ENCODE assay signal across 8 cellular contexts in genomic region chr22:29031236-29031982, GRCh38. TPM values are rescaled to one million over a fixed set of nuclear protein-coding genes. Genes with fewer than 3 reads are reported as not detected.
DNase-seq lines count a peak whose midpoint lies in the region; ATAC-seq and TF ChIP-seq lines count a peak whose summit lies in the region.

No MANE protein-coding gene starts in this region.

- H3K27me3 Mint-ChIP-seq in T-cell, result peaks cover 40 to 41% of the 10 kb centered on the region in 2 donors
- H3K27me3 Mint-ChIP-seq in neural crest cell (ENCODE audit: low read depth), result no peaks in the 10 kb centered on the region

- H3K4me1 Mint-ChIP-seq in T-cell (peaks cover 13 to 17% (median 16%) of the 10 kb centered on the region in 3 donors), neural crest cell (peaks cover 58% of the 10 kb centered on the region)

- peak overlapping the region in 2 of 3 donors; percentile 18 to 76 for H3K4me3 Mint-ChIP-seq in T-cell
- peak overlapping the region; percentile 69 for H3K4me3 Mint-ChIP-seq in neural crest cell

- POLR2A ChIA-PET in T-cell (lab: Charles Lee), result interaction anchor here in 1 of 2 donors (0.5 kb wide), 1 partner anchor 117 kb away, joined by 3 read pairs; no protein-coding TSS in a partner anchor

- ATAC-seq in T-cell (replicated peaks in 1 of 4), result no peak

- CTCF ChIA-PET in T-cell (lab: Charles Lee), result interaction anchor here in 1 of 2 donors (0.7 kb wide), 1 partner anchor 1139 kb away, joined by 4 read pairs; no protein-coding TSS in a partner anchor

- H3K36me3 Mint-ChIP-seq in T-cell (no peaks in the 10 kb centered on the region), neural crest cell (ENCODE audit: low read depth) (no peaks in the 10 kb centered on the region)

- DNase-seq in GM04504 (ENCODE audit: low read depth), result peak; percentile 79
- no peak for DNase-seq in T-cell
- DNase-seq in fibroblast of peridontal ligament (ENCODE audit: extremely low read depth), result peak; percentile 88
- DNase-seq in neural crest cell (ENCODE audit: low read depth, low spot score), result no peak
- DNase-seq in RPMI8226, result no peak
- no peak for DNase-seq in NK-92 treated with Interleukin-12 subunit alpha and Interleukin-12 subunit beta, amount 100 ng/mL, for 24 hours (lab: John Stamatoyannopoulos, UW)
- no peak for DNase-seq in KG1 (lab: John Stamatoyannopoulos, UW)
- DNase-seq in mesenteric fat pad (ENCODE audit: low spot score), result no peak

- H3K9me3 Mint-ChIP-seq in T-cell (no peaks in the 10 kb centered on the region), neural crest cell (no peaks in the 10 kb centered on the region)

- H3K27ac Mint-ChIP-seq in T-cell (no peak overlapping the region), neural crest cell (ENCODE audit: unreplicated experiment) (peak overlapping the region; percentile 82)

- TF ChIP-seq CTCF in neural crest cell (conservative IDR thresholded peaks at IDR 0.05), result peak; percentile 47

RNA-seq across cellular contexts. Expression of gene C22orf31, which starts 30.2 kb away (rescaled TPM):
- total RNA-seq in T-cell, result not detected
- total RNA-seq in neural crest cell, result not detected in 2 replicates
- not detected for total RNA-seq in mesenteric fat pad

RNA-seq across cellular contexts. Expression of gene KREMEN1, which starts 41.4 kb away (rescaled TPM):
- total RNA-seq in T-cell, result under 1 TPM in 3 of 5 donors, not detected in 2; 0.20 to 0.25 (median 0.20) TPM
- 3.9 and 4.9 TPM in 2 replicates for total RNA-seq in neural crest cell
- 10.6 TPM for total RNA-seq in mesenteric fat pad

Comparison
In these comparisons a context has a peak if more than half of its experiments do, and no peak if none do; other contexts are left out.
1. DNase-seq: peak in GM04504 (single experiment) and fibroblast of peridontal ligament (single experiment); none in T-cell (0 of 34), neural crest cell (single experiment), RPMI8226 (single experiment), NK-92 treated with Interleukin-12 subunit alpha and Interleukin-12 subunit beta, amount 100 ng/mL, for 24 hours (single experiment), KG1 (single experiment) and mesenteric fat pad (single experiment).